Comparison of ENCODE assay signal across 9 cellular contexts in the genomic region with DNA sequence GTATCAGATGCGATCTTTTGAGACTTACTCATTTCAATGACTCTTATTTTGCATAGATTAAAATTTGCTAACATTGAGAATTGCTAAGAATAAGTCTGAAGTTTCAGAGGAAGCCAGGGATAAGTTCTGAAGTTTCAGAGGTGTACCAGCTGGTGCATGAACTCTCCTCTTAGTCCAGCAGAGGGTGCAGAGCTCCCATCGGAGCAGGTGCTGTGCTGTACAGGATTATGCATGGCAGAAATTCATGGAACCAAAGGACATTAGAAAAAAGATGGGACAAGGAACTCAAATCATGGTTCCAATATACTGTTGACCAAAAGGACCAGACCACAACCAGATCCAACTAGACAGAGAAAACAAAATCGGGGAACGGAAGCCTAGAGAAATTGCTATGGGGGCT. TPM values are rescaled to one million over a fixed set of nuclear protein-coding genes. Genes with fewer than 3 reads are reported as not detected.
DNase-seq lines count a peak whose midpoint lies in the region; ATAC-seq and TF ChIP-seq lines count a peak whose summit lies in the region.
"Had no signal": no experiment of that assay in that cellular context is flagged by ENCODE, and none has a peak within 500 bp of the region (broad histone marks: within the 10 kb centered on the region; RNA-seq: fewer than 3 reads in every experiment).

No MANE protein-coding gene starts in this region.

- peaks cover 20% of the 10 kb centered on the region for H3K4me1 Mint-ChIP-seq in Calu3 (ENCODE audit: low read depth, unreplicated experiment)

- H3K4me2 ChIP-seq in PC-9 = no peak overlapping the region

- H3K36me3 ChIP-seq in PC-9 (ENCODE audit: low read depth) (no peaks in the 10 kb centered on the region), kidney epithelial cell (ENCODE audit: control insufficient read depth, insufficient read depth, low read length) (no peaks in the 10 kb centered on the region)

- BruUV-seq in Calu3 (replicated peaks; lab: Mats Ljungman, UMichigan) (no TSS peak), PC-9 (replicated peaks; lab: Mats Ljungman, UMichigan) (no TSS peak)

- no peaks in the 10 kb centered on the region for H3K27me3 ChIP-seq in PC-9 (ENCODE audit: insufficient read depth, low read depth)
- H3K27me3 ChIP-seq in kidney epithelial cell (ENCODE audit: control insufficient read depth, insufficient read depth, low read length) = no peaks in the 10 kb centered on the region

- H3K36me3 Mint-ChIP-seq in Calu3 (ENCODE audit: insufficient read depth, unreplicated experiment) = peaks cover 43% of the 10 kb centered on the region

- H3K9me2 ChIP-seq in PC-9 (ENCODE audit: insufficient read depth) = no peaks in the 10 kb centered on the region

- H3K27ac Mint-ChIP-seq in Calu3 (ENCODE audit: unreplicated experiment) = no peak overlapping the region

- no peak overlapping the region for H3K27ac ChIP-seq in PC-9

- H3K9me3 ChIP-seq in PC-9 (ENCODE audit: insufficient read depth, low read depth) = no peaks in the 10 kb centered on the region

- ATAC-seq in HG02852 (IDR thresholded peaks at IDR 0.05; ENCODE audit: unreplicated experiment) = peak; percentile 73
- no peak for ATAC-seq in HG03280 (IDR thresholded peaks at IDR 0.05; ENCODE audit: unreplicated experiment)

- no peaks in the 10 kb centered on the region for H3K9me3 Mint-ChIP-seq in Calu3 (ENCODE audit: low read depth, unreplicated experiment)

- H3K4me3 ChIP-seq in PC-9 = no peak overlapping the region
- no peak overlapping the region for H3K4me3 ChIP-seq in kidney epithelial cell (ENCODE audit: low read depth, low read length)

- no peaks in the 10 kb centered on the region for H4K20me1 ChIP-seq in PC-9 (ENCODE audit: insufficient read depth)

- no peak for TF ChIP-seq CTCF in Calu3 (IDR thresholded peaks at IDR 0.05; ENCODE audit: unreplicated experiment)
- peak; percentile 59 for TF ChIP-seq CTCF in PC-9 (conservative IDR thresholded peaks at IDR 0.05)
- TF ChIP-seq CTCF in kidney epithelial cell (IDR thresholded peaks at IDR 0.05; ENCODE audit: insufficient read depth, low read length, poor library complexity, severe bottlenecking) = peak; percentile 54

- CTCF ChIA-PET in Calu3 (lab: Charles Lee) = interaction anchor here (0.7 to 1.0 kb wide), 4 partner anchors 42 to 386 kb away, joined by 3 to 4 read pairs (median 3); a partner anchor contains a TSS
- CTCF ChIA-PET in PC-9 (lab: Charles Lee) = interaction anchor here (0.6 to 1.2 kb wide), 4 partner anchors 151 to 456 kb away, joined by 3 to 4 read pairs (median 3); no protein-coding TSS in a partner anchor

- H3K27me3 Mint-ChIP-seq in Calu3 (ENCODE audit: unreplicated experiment) = no peaks in the 10 kb centered on the region

- peak; percentile 10 for DNase-seq in Calu3
- peak in 1 of 2 experiments; percentile 19 for DNase-seq in PC-9
- no peak for DNase-seq in kidney epithelial cell (ENCODE audit: low read depth)
- no peak for DNase-seq in middle frontal gyrus (ENCODE audit: extremely low spot score, low spot score)
- DNase-seq in NCI-H524 treated with DMSO at 0.1 percent for 48 hours (lab: John Stamatoyannopoulos, UW) = no peak
- no peak for DNase-seq in NK-92 treated with Interleukin-12 subunit alpha and Interleukin-12 subunit beta, amount 100 ng/mL, for 24 hours (lab: John Stamatoyannopoulos, UW)

- no peaks in the 10 kb centered on the region for H3K4me1 ChIP-seq in PC-9 (replicated peaks; ENCODE audit: insufficient read depth)

- intact Hi-C loops in Calu3 (cut with micrococcal nuclease; ENCODE audit: unreplicated experiment) (no loop called here), PC-9 (cut with micrococcal nuclease; ENCODE audit: unreplicated experiment) (loop anchor here (1.0 kb wide), 1 partner anchor 177 kb away; no protein-coding TSS in a partner anchor)

- no peaks in the 10 kb centered on the region for H3K79me2 ChIP-seq in PC-9 (ENCODE audit: low read depth)

- no peaks in the 10 kb centered on the region for H3F3A ChIP-seq in PC-9 (ENCODE audit: insufficient read depth, low read depth)

- no peak overlapping the region for H2AFZ ChIP-seq in PC-9

- H3K4me3 Mint-ChIP-seq in Calu3 (ENCODE audit: low read depth, unreplicated experiment) = no peak overlapping the region

- POLR2A ChIA-PET in PC-9 (lab: Charles Lee; ENCODE audit: unreplicated experiment) = no interaction called here

RNA-seq across cellular contexts. Expression of a gene that starts 41.9 kb away (rescaled TPM):
- total RNA-seq in Calu3 (2022) = 69.5 and 124 TPM in 2 replicates
- total RNA-seq in PC-9 (2021) = not detected in 2 replicates
- total RNA-seq in kidney epithelial cell = under 0.01 and 0.48 TPM in 2 replicates
- total RNA-seq: T-helper 2 cell treated with Interferon-gamma antibody and Interleukin-4, amounts not matched to agents 100 ng/mL and 5 ng/mL, for 36 hours had no signal

Comparison
In these comparisons a context has a peak if more than half of its experiments do, and no peak if none do; other contexts are left out.
1. RNA of a gene that starts 41.9 kb away (total RNA-seq): 69.5 to 124 TPM in Calu3; not detected in PC-9 and under 0.01 to 0.48 TPM in kidney epithelial cell; every median in the first group is over 10 times any median in the second.